ENCODE assay signal across 8 cellular contexts in genomic region chr22:28442951-28443876, GRCh38.
A peak's percentile ranks its signal among the peaks of the same experiment; 100 is the strongest.
DNase-seq lines count a peak whose midpoint lies in the region; FAIRE-seq and TF ChIP-seq lines count a peak whose summit lies in the region.

No MANE protein-coding gene starts in this region.

- DNase-seq in ACHN (peak; percentile 62), HFFc6 (peak; percentile 66), WERI-Rb-1 (peak; percentile 23), H1 (ENCODE audit: low read depth in 1 of 2, low spot score in 2 of 2) (peak; percentile 41 to 54), left kidney (ENCODE audit: low read depth, low spot score) (peak; percentile 93), spleen (peak; percentile 78), NCI-H510A (lab: John Stamatoyannopoulos, UW) (no peak), NCI-H1930 (lab: John Stamatoyannopoulos, UW) (no peak)

- intact Hi-C loops in spleen (cut with DNase I; ENCODE audit: low total_unique reads): no loop called here

- CTCF ChIA-PET in H1 (lab: Charles Lee; ENCODE audit: partially characterized antibody): interaction anchor here (0.6 to 7.2 kb wide), 14 partner anchors 26 to 454 kb away, joined by 3 to 51 read pairs (median 5); no protein-coding TSS in a partner anchor

- no peak overlapping the region for H2BK12ac ChIP-seq in H1 (ENCODE audit: low read depth, low read length)

- no peak overlapping the region for H2AK5ac ChIP-seq in H1 (ENCODE audit: low read depth, low read length)

- peak in 1 of 2 experiments; percentile 41; a peak in 2 of 4 replicates for TF ChIP-seq RAD21 in H1 (IDR thresholded peaks at IDR 0.05 in 1 of 2, conservative IDR thresholded peaks at IDR 0.05 in 1 of 2; ENCODE audit: low read depth in 2 of 2, low read length in 2 of 2)

- H4K8ac ChIP-seq in H1 (ENCODE audit: extremely low read depth, insufficient read depth, low read length): peak overlapping the region; percentile 29; the same call in 1 of the 2 replicates

- H4K91ac ChIP-seq in H1 (replicated peaks; ENCODE audit: insufficient read length, low read length): no peak overlapping the region

- H3K23ac ChIP-seq in H1 (ENCODE audit: insufficient read length): no peak overlapping the region

- peak; percentile 85 for FAIRE-seq in H1 (lab: Jason Lieb, UNC)

- H4K20me1 ChIP-seq in H1 (replicated peaks in 1 of 2; ENCODE audit: control insufficient read depth in 1 of 2, insufficient read depth in 2 of 2, low read length in 2 of 2): no peaks in the 10 kb centered on the region

- no peaks in the 10 kb centered on the region for H3K9me3 ChIP-seq in WERI-Rb-1 (ENCODE audit: severe bottlenecking)
- H3K9me3 ChIP-seq in H1 (ENCODE audit: insufficient read depth in 2 of 2, low read depth in 1 of 2, low read length in 1 of 2): no peaks in the 10 kb centered on the region
- no peaks in the 10 kb centered on the region for H3K9me3 ChIP-seq in spleen

- peaks cover 0 to 3% (median 1%) of the 10 kb centered on the region in 4 experiments; a peak in 2 of 7 replicates for H3K4me1 ChIP-seq in H1 (replicated peaks in 1 of 4; ENCODE audit: control insufficient read depth in 3 of 4, insufficient read depth in 4 of 4, low read length in 3 of 4)
- peaks cover 0 to 40% (median 25%) of the 10 kb centered on the region in 6 donors for H3K4me1 ChIP-seq in spleen

- TF ChIP-seq EP300 in H1 (IDR thresholded peaks at IDR 0.05; ENCODE audit: borderline replicate concordance in 1 of 2, low read depth in 2 of 2, low read length in 2 of 2): no peak

- H3K79me1 ChIP-seq in H1 (ENCODE audit: low read depth, low read length): no peaks in the 10 kb centered on the region; the same call in 1 of the 2 replicates

- H3K4me1 Mint-ChIP-seq in HFFc6 (ENCODE audit: low read depth): peaks cover 47% of the 10 kb centered on the region

- no peak overlapping the region for H2BK120ac ChIP-seq in H1 (replicated peaks; ENCODE audit: low read depth, low read length)

- TF ChIP-seq CTCF in HFFc6 (IDR thresholded peaks at IDR 0.05) (no peak), WERI-Rb-1 (IDR thresholded peaks at IDR 0.05; ENCODE audit: low read depth, low read length) (no peak), H1 (IDR thresholded peaks at IDR 0.05; ENCODE audit: control extremely low read depth in 1 of 3, insufficient read depth in 1 of 3, low read depth in 1 of 3, low read length in 3 of 3) (0 out of 4 replicates have a peak, but pooled peaks of 1 of the 3 experiments have one; percentile 1), spleen (IDR thresholded peaks at IDR 0.05 in 8 of 11, conservative IDR thresholded peaks at IDR 0.05 in 3 of 11) (no peak)

- no peak overlapping the region for H4K5ac ChIP-seq in H1 (ENCODE audit: insufficient read length, low read depth, low read length)

- no peaks in the 10 kb centered on the region for H3K79me2 ChIP-seq in H1 (ENCODE audit: control insufficient read depth in 1 of 2, insufficient read depth in 2 of 2, low read length in 2 of 2)

- H3K18ac ChIP-seq in H1 (ENCODE audit: extremely low read depth, low read length): peak overlapping the region; percentile 51; the same call in 1 of the 2 replicates

- H3K36me3 Mint-ChIP-seq in HFFc6 (ENCODE audit: low read depth): no peaks in the 10 kb centered on the region

- H3K56ac ChIP-seq in H1 (replicated peaks; ENCODE audit: insufficient read length, low read depth, low read length): no peak overlapping the region

- H3K36me3 ChIP-seq in WERI-Rb-1 (no peaks in the 10 kb centered on the region), H1 (ENCODE audit: control insufficient read depth in 2 of 4, insufficient read depth in 4 of 4, low read length in 3 of 4) (no peaks in the 10 kb centered on the region), spleen (no peaks in the 10 kb centered on the region)

- no peaks in the 10 kb centered on the region for H3K9me3 Mint-ChIP-seq in HFFc6

- 3% methylated on average over 26 of the region's 26 CpGs; no CpG with 5 or more reads in 1 of the 2 experiments for WGBS in H1 (ENCODE audit: extremely low coverage in 1 of 2, insufficient coverage in 1 of 2, insufficient read length in 1 of 2, insufficient replicate concordance in 2 of 2, low coverage in 1 of 2, low lambda C conversion rate in 2 of 2, missing lambda C conversion rate in 1 of 2), 2 experiments
- WGBS in spleen, 5 donors: 1 to 7% (median 4%) methylated on average over 26 of the region's 26 CpGs

- no peak overlapping the region for H2BK20ac ChIP-seq in H1 (ENCODE audit: low read length)

- H3K9ac ChIP-seq in H1 (replicated peaks in 1 of 4; ENCODE audit: extremely low read depth in 1 of 4, low read depth in 3 of 4, low read length in 3 of 4): peak overlapping the region; percentile 5 to 54 (median 33); a peak in 4 of 7 replicates

- no peak overlapping the region for H3K4ac ChIP-seq in H1 (replicated peaks; ENCODE audit: insufficient read length, low read depth, low read length)

- in situ Hi-C loops in ACHN (cut with HindIII; ENCODE audit: low pct_ligation_motif_present, low pct_unique_long_range_greater_than_20kb, low sequenced_read_pairs): no loop called here

- H3K27me3 ChIP-seq in WERI-Rb-1 (ENCODE audit: insufficient read depth, low read depth, severe bottlenecking): no peaks in the 10 kb centered on the region
- no peaks in the 10 kb centered on the region; a peak in 1 of 7 replicates for H3K27me3 ChIP-seq in H1 (replicated peaks in 1 of 4; ENCODE audit: control insufficient read depth in 3 of 4, extremely low read depth in 1 of 4, insufficient read depth in 3 of 4, low read length in 3 of 4)
- H3K27me3 ChIP-seq in spleen (replicated peaks in 1 of 7): peaks cover 0 to 15% (median 4%) of the 10 kb centered on the region in 7 donors

- no peak overlapping the region; the same call in 1 of the 2 replicates for H2BK5ac ChIP-seq in H1 (ENCODE audit: low read depth, low read length)

- H3K27ac ChIP-seq in WERI-Rb-1 (no peak overlapping the region), H1 (ENCODE audit: low read depth, low read length) (no peak overlapping the region), spleen (peak overlapping the region in 6 of 8 donors; percentile 41 to 74 (median 59))

- no peak overlapping the region for H3K14ac ChIP-seq in H1 (ENCODE audit: insufficient read length)

- no peaks in the 10 kb centered on the region for H3K27me3 Mint-ChIP-seq in HFFc6 (ENCODE audit: insufficient read depth)

- no peak overlapping the region for H3K4me3 ChIP-seq in WERI-Rb-1 (ENCODE audit: low read depth, low read length)
- H3K4me3 ChIP-seq in H1 (ENCODE audit: extremely low read depth in 1 of 4, insufficient read depth in 2 of 4, low read depth in 3 of 4, low read length in 4 of 4): peak overlapping the region; percentile 64 to 75 (median 72)
- peak overlapping the region; percentile 32 to 72 (median 50) for H3K4me3 ChIP-seq in spleen

- peak overlapping the region; percentile 77; the same call in 1 of the 2 replicates for H2AFZ ChIP-seq in H1 (ENCODE audit: low read length)

- H3K4me2 ChIP-seq in H1 (ENCODE audit: insufficient read depth in 1 of 2, low read depth in 2 of 2, low read length in 2 of 2): peak overlapping the region; percentile 71 to 96

- TF ChIP-seq POLR2A in H1 (IDR thresholded peaks at IDR 0.05; ENCODE audit: control extremely low read depth in 1 of 2, low read depth in 2 of 2, low read length in 2 of 2) (peak in 1 of 2 experiments; percentile 62; a peak in 1 of 3 replicates), spleen (IDR thresholded peaks at IDR 0.05) (no peak)

- peak overlapping the region; percentile 92 for H3K4me3 Mint-ChIP-seq in HFFc6

- H3K23me2 ChIP-seq in H1 (ENCODE audit: low read depth, low read length): peaks cover 11% of the 10 kb centered on the region

- H2BK15ac ChIP-seq in H1 (ENCODE audit: low read length): no peak overlapping the region; the same call in 1 of the 2 replicates

- H3K27ac Mint-ChIP-seq in HFFc6: peak overlapping the region; percentile 85

- POLR2A ChIA-PET in H1 (lab: Charles Lee; ENCODE audit: partially characterized antibody): interaction anchor here (0.5 to 1.5 kb wide), 8 partner anchors 12 to 426 kb away, joined by 3 to 5 read pairs (median 3); no protein-coding TSS in a partner anchor

TF ChIP-seq in H1, 55 proteins besides CTCF, POLR2A, EP300 and RAD21 (continues in another document):
- no peak for TF ChIP-seq GTF2F1 (IDR thresholded peaks at IDR 0.05; ENCODE audit: borderline replicate concordance, low read depth, low read length)
- TF ChIP-seq RXRA (IDR thresholded peaks at IDR 0.05; ENCODE audit: insufficient read depth, low read depth, low read length): no peak
- no peak for TF ChIP-seq SP2 (IDR thresholded peaks at IDR 0.05; ENCODE audit: low read length)
- no peak for TF ChIP-seq E2F6 (IDR thresholded peaks at IDR 0.05)
- TF ChIP-seq KDM1A (IDR thresholded peaks at IDR 0.05; ENCODE audit: borderline replicate concordance, low read length): no peak
- peak; percentile 2 for TF ChIP-seq ASH2L (IDR thresholded peaks at IDR 0.05; ENCODE audit: low read length)
- no peak for TF ChIP-seq SIRT6 (IDR thresholded peaks at IDR 0.05; ENCODE audit: low read length)
- TF ChIP-seq NRF1 (IDR thresholded peaks at IDR 0.05; ENCODE audit: low read depth, low read length): no peak
- TF ChIP-seq USF2 (IDR thresholded peaks at IDR 0.05; ENCODE audit: low read length): no peak
- no peak for TF ChIP-seq CTBP2 (IDR thresholded peaks at IDR 0.05; ENCODE audit: borderline replicate concordance, insufficient read depth, insufficient read length, low read length)
- TF ChIP-seq SAP30 (IDR thresholded peaks at IDR 0.05; ENCODE audit: insufficient read depth, insufficient replicate concordance, low read length): no peak
- no peak for TF ChIP-seq CHD2 (IDR thresholded peaks at IDR 0.05; ENCODE audit: low read length)
- TF ChIP-seq ZNF274 (IDR thresholded peaks at IDR 0.05; ENCODE audit: borderline replicate concordance, extremely low read depth, low read length): no peak
- no peak for TF ChIP-seq HDAC2 (IDR thresholded peaks at IDR 0.05; ENCODE audit: borderline replicate concordance in 1 of 2, low read depth in 2 of 2, low read length in 2 of 2)
- TF ChIP-seq SP4 (IDR thresholded peaks at IDR 0.05; ENCODE audit: low read length): no peak
- TF ChIP-seq JUN (IDR thresholded peaks at IDR 0.05; ENCODE audit: low read depth, low read length): no peak
- TF ChIP-seq EZH2 (IDR thresholded peaks at IDR 0.05; ENCODE audit: low read depth, low read length, severe bottlenecking): no peak

Comparison
In these comparisons a context has a peak if more than half of its experiments do, and no peak if none do; other contexts are left out.
1. DNase-seq: peak in ACHN (single experiment), HFFc6 (single experiment), WERI-Rb-1 (single experiment), H1 (2 of 2), left kidney (single experiment) and spleen (single experiment); none in NCI-H510A (single experiment) and NCI-H1930 (0 of 2).
2. H3K27ac ChIP-seq: peak in spleen (6 of 8); none in WERI-Rb-1 (single experiment) and H1 (single experiment).